Comparison of ENCODE assay signal across 19 cellular contexts in genomic region chr2:129443235-129443884, GRCh38.
A peak's percentile ranks its signal among the peaks of the same experiment; 100 is the strongest.
DNase-seq lines count a peak whose midpoint lies in the region; TF ChIP-seq lines count a peak whose summit lies in the region.
"Had no signal": no experiment of that assay in that cellular context is flagged by ENCODE, and none has a peak within 500 bp of the region (broad histone marks: within the 10 kb centered on the region; RNA-seq: fewer than 3 reads in every experiment).

No MANE protein-coding gene starts in this region.

- TF ChIP-seq CTCF in DOHH2 (IDR thresholded peaks at IDR 0.05; ENCODE audit: low read depth, low read length, poor library complexity, severe bottlenecking) (no peak), fibroblast of mammary gland (conservative IDR thresholded peaks at IDR 0.05; ENCODE audit: control insufficient read depth, insufficient read depth, low read depth, low read length) (no peak), nephron progenitor cell (IDR thresholded peaks at IDR 0.05) (no peak)

- peak overlapping the region; percentile 40 for H3K4me2 ChIP-seq in DOHH2 (ENCODE audit: low read length)

- peak overlapping the region; percentile 57 for H3K4me3 ChIP-seq in DOHH2 (ENCODE audit: low read length)
- H3K4me3 ChIP-seq in fibroblast of mammary gland (ENCODE audit: control insufficient read depth, low read depth, low read length): peak overlapping the region; percentile 3
- H3K4me3 ChIP-seq: cardiac muscle cell, esophagus squamous epithelium, lung, thyroid gland had no signal

- no peaks in the 10 kb centered on the region for H3K9me2 ChIP-seq in DOHH2 (replicated peaks; ENCODE audit: control insufficient read depth, low read length)

- peaks cover 4% of the 10 kb centered on the region for H3K4me1 Mint-ChIP-seq in nephron progenitor cell
- H3K4me1 Mint-ChIP-seq: H9; stimulated activated memory B cell treated with anti-CD40 and anti-IgM and Interleukin-4, amounts not matched to agents 10 μg/mL and 1 μg/mL and 100 μg/mL, for 72 hours; T-helper 17 cell had no signal

- H3K36me3 ChIP-seq in DOHH2 (ENCODE audit: control insufficient read depth, low read length): no peaks in the 10 kb centered on the region
- H3K36me3 ChIP-seq: cardiac muscle cell, esophagus squamous epithelium, thyroid gland had no signal

- no peak overlapping the region for H3K4me3 Mint-ChIP-seq in nephron progenitor cell
- H3K4me3 Mint-ChIP-seq: activated T-helper 1 cell treated with anti-CD3 and anti-CD28 coated beads, Interleukin-12 subunit alpha, Interleukin-12 subunit beta, Interleukin-2, Interleukin-4 antibody, amounts not matched to agents 30 ng/mL and 10 ng/mL and 1 ng/mL, durations not matched to agents 14 hours and 24 hours and 36 hours; H9; natural killer cell treated with Interleukin-12 subunit alpha and Interleukin-12 subunit beta and Interleukin-15 and Interleukin-18, amount 100 ng/mL, for 72 hours; stimulated activated memory B cell treated with anti-CD40 and anti-IgM and Interleukin-4, amounts not matched to agents 10 μg/mL and 1 μg/mL and 100 μg/mL, for 72 hours; T-helper 17 cell had no signal

- no peaks in the 10 kb centered on the region for H3F3A ChIP-seq in DOHH2 (ENCODE audit: control insufficient read depth, insufficient read depth)

- DNase-seq in HT1080 (ENCODE audit: low read depth): peak; percentile 50
- DNase-seq in OCI-M1 (lab: John Stamatoyannopoulos, UW): peak; percentile 40
- DNase-seq in fibroblast of mammary gland (ENCODE audit: low read depth): peak; percentile 2
- no peak for DNase-seq in RPMI8226
- no peak for DNase-seq in nephron progenitor cell
- DNase-seq in NOMO-1 treated with DMSO at 0.1 percent for 48 hours (lab: John Stamatoyannopoulos, UW; ENCODE audit: unreplicated experiment): no peak
- DNase-seq in NCI-H1092 treated with DMSO at 0.1 percent for 48 hours (lab: John Stamatoyannopoulos, UW): no peak
- DNase-seq: esophagus squamous epithelium, H9, NCI-H69, T-helper 17 cell, thyroid gland had no signal

- H3K27me3 ChIP-seq in DOHH2 (ENCODE audit: control insufficient read depth, low read length): no peaks in the 10 kb centered on the region
- H3K27me3 ChIP-seq: cardiac muscle cell, esophagus squamous epithelium, thyroid gland had no signal

- no peaks in the 10 kb centered on the region for H3K79me2 ChIP-seq in DOHH2 (ENCODE audit: control insufficient read depth, low read length)

- no peak overlapping the region for H3K27ac Mint-ChIP-seq in nephron progenitor cell
- H3K27ac Mint-ChIP-seq: activated T-helper 1 cell treated with anti-CD3 and anti-CD28 coated beads, Interleukin-12 subunit alpha, Interleukin-12 subunit beta, Interleukin-2, Interleukin-4 antibody, amounts not matched to agents 30 ng/mL and 10 ng/mL and 1 ng/mL, durations not matched to agents 14 hours and 24 hours and 36 hours; H9; natural killer cell treated with Interleukin-12 subunit alpha and Interleukin-12 subunit beta and Interleukin-15 and Interleukin-18, amount 100 ng/mL, for 72 hours; stimulated activated memory B cell treated with anti-CD40 and anti-IgM and Interleukin-4, amounts not matched to agents 10 μg/mL and 1 μg/mL and 100 μg/mL, for 72 hours; T-helper 17 cell had no signal

- no peaks in the 10 kb centered on the region for H4K20me1 ChIP-seq in DOHH2 (ENCODE audit: control insufficient read depth, insufficient read depth, low read depth, low read length)

- no peaks in the 10 kb centered on the region for H3K36me3 Mint-ChIP-seq in nephron progenitor cell (ENCODE audit: low read depth)
- H3K36me3 Mint-ChIP-seq: natural killer cell treated with Interleukin-12 subunit alpha and Interleukin-12 subunit beta and Interleukin-15 and Interleukin-18, amount 100 ng/mL, for 72 hours; stimulated activated memory B cell treated with anti-CD40 and anti-IgM and Interleukin-4, amounts not matched to agents 10 μg/mL and 1 μg/mL and 100 μg/mL, for 72 hours had no signal

- H3K27ac ChIP-seq in DOHH2 (ENCODE audit: low read depth, low read length): no peak overlapping the region
- H3K27ac ChIP-seq: cardiac muscle cell, esophagus squamous epithelium, RWPE1, thyroid gland had no signal

- H3K4me1 ChIP-seq in DOHH2 (ENCODE audit: control insufficient read depth, low read length): peaks cover 3% of the 10 kb centered on the region; the same call in 1 of the 2 replicates
- H3K4me1 ChIP-seq: thyroid gland had no signal

- H3K9me3 ChIP-seq in DOHH2 (ENCODE audit: control insufficient read depth, insufficient read depth, low read length): no peaks in the 10 kb centered on the region
- H3K9me3 ChIP-seq: esophagus squamous epithelium, thyroid gland had no signal

- no peaks in the 10 kb centered on the region for H3K9me3 Mint-ChIP-seq in nephron progenitor cell
- H3K9me3 Mint-ChIP-seq: activated T-helper 1 cell treated with anti-CD3 and anti-CD28 coated beads, Interleukin-12 subunit alpha, Interleukin-12 subunit beta, Interleukin-2, Interleukin-4 antibody, amounts not matched to agents 30 ng/mL and 10 ng/mL and 1 ng/mL, durations not matched to agents 14 hours and 24 hours and 36 hours; H9; stimulated activated memory B cell treated with anti-CD40 and anti-IgM and Interleukin-4, amounts not matched to agents 10 μg/mL and 1 μg/mL and 100 μg/mL, for 72 hours had no signal

- H3K27me3 Mint-ChIP-seq in nephron progenitor cell (ENCODE audit: low read depth, poor library complexity): peaks cover 17% of the 10 kb centered on the region
- H3K27me3 Mint-ChIP-seq: T-helper 17 cell had no signal

Comparison
In these comparisons a context has a peak if more than half of its experiments do, and no peak if none do; other contexts are left out.
1. DNase-seq: peak in HT1080 (single experiment), OCI-M1 (single experiment) and fibroblast of mammary gland (single experiment); none in RPMI8226 (single experiment), nephron progenitor cell (single experiment), NOMO-1 treated with DMSO at 0.1 percent for 48 hours (single experiment) and NCI-H1092 treated with DMSO at 0.1 percent for 48 hours (single experiment).